Comparison of ENCODE assay signal across 8 cellular contexts in genomic region chr7:99142727-99143521, GRCh38. TPM values are rescaled to one million over a fixed set of nuclear protein-coding genes. Genes with fewer than 3 reads are reported as not detected.
DNase-seq lines count a peak whose midpoint lies in the region; ATAC-seq, FAIRE-seq and TF ChIP-seq lines count a peak whose summit lies in the region.

No MANE protein-coding gene starts in this region.

- H3F3A ChIP-seq in MM.1S (ENCODE audit: insufficient read depth, low read length): no peaks in the 10 kb centered on the region

- H3K27me3 ChIP-seq in MM.1S (replicated peaks; ENCODE audit: insufficient read depth, low read length): no peaks in the 10 kb centered on the region
- H3K27me3 ChIP-seq in neutrophil: peaks cover 7% of the 10 kb centered on the region

- H3K9ac ChIP-seq in MM.1S (ENCODE audit: low read length) (no peak overlapping the region), SK-N-MC (ENCODE audit: insufficient read length) (no peak overlapping the region)

- no peaks in the 10 kb centered on the region for H4K20me1 ChIP-seq in MM.1S (ENCODE audit: insufficient read depth, low read length)

- H3K4me2 ChIP-seq in MM.1S (ENCODE audit: low read depth, low read length): no peak overlapping the region

- peaks cover 10% of the 10 kb centered on the region for H3K36me3 Mint-ChIP-seq in activated naive CD4-positive, alpha-beta T cell treated with anti-CD3 and anti-CD28 coated beads, Interleukin-2, amount 10 ng/mL, durations not matched to agents 7 days and 5 days

- DNase-seq in GM18507 (ENCODE audit: extremely low spot score, insufficient read length, low read depth): peak; percentile 75
- peak; percentile 85 for DNase-seq in MM.1S
- peak; percentile 79 for DNase-seq in SK-N-MC (ENCODE audit: low read depth, low spot score)
- DNase-seq in activated naive CD4-positive, alpha-beta T cell treated with anti-CD3 and anti-CD28 coated beads, Interleukin-2, amount 10 ng/mL, durations not matched to agents 7 days and 5 days: peak; percentile 94
- DNase-seq in glomerular endothelial cell (ENCODE audit: extremely low read depth, low read depth, low spot score): peak; percentile 45
- DNase-seq in stromal cell of bone marrow (ENCODE audit: low read depth): peak; percentile 95

- no peaks in the 10 kb centered on the region for H3K9me2 ChIP-seq in MM.1S (replicated peaks; ENCODE audit: insufficient read depth, low read length)

- CTCF ChIA-PET in activated naive CD4-positive, alpha-beta T cell treated with anti-CD3 and anti-CD28 coated beads, Interleukin-2, amount 10 ng/mL, durations not matched to agents 7 days and 5 days (lab: Charles Lee): no interaction called here

- peak; percentile 79 for FAIRE-seq in GM18507 (lab: Jason Lieb, UNC)

- H3K27me3 Mint-ChIP-seq in activated naive CD4-positive, alpha-beta T cell treated with anti-CD3 and anti-CD28 coated beads, Interleukin-2, amount 10 ng/mL, durations not matched to agents 7 days and 5 days: peaks cover 5% of the 10 kb centered on the region

- H3K79me2 ChIP-seq in MM.1S (ENCODE audit: low read length): peaks cover 49% of the 10 kb centered on the region

- H3K4me3 ChIP-seq in MM.1S (ENCODE audit: low read length) (peak overlapping the region; percentile 63), SK-N-MC (peak overlapping the region; percentile 98), neutrophil (ENCODE audit: low read depth in 1 of 2, low read length in 1 of 2) (peak overlapping the region; percentile 78 to 80)

- H3K4me1 Mint-ChIP-seq in activated naive CD4-positive, alpha-beta T cell treated with anti-CD3 and anti-CD28 coated beads, Interleukin-2, amount 10 ng/mL, durations not matched to agents 7 days and 5 days: peaks cover 41% of the 10 kb centered on the region

- H3K9me3 Mint-ChIP-seq in activated naive CD4-positive, alpha-beta T cell treated with anti-CD3 and anti-CD28 coated beads, Interleukin-2, amount 10 ng/mL, durations not matched to agents 7 days and 5 days: no peaks in the 10 kb centered on the region

- H3K36me3 ChIP-seq in MM.1S (replicated peaks; ENCODE audit: insufficient read depth, low read length) (no peaks in the 10 kb centered on the region), SK-N-MC (ENCODE audit: insufficient read depth, low read length) (0 out of 2 replicates have a peak, but pooled peaks cover 11% of the 10 kb centered on the region), neutrophil (no peaks in the 10 kb centered on the region)

- peak overlapping the region; percentile 85 for H3K27ac Mint-ChIP-seq in activated naive CD4-positive, alpha-beta T cell treated with anti-CD3 and anti-CD28 coated beads, Interleukin-2, amount 10 ng/mL, durations not matched to agents 7 days and 5 days

- no peak overlapping the region for H2AFZ ChIP-seq in MM.1S (ENCODE audit: low read length)

- ATAC-seq in HG02884 (IDR thresholded peaks at IDR 0.05; ENCODE audit: unreplicated experiment): no peak

- peak overlapping the region; percentile 79 for H3K4me3 Mint-ChIP-seq in activated naive CD4-positive, alpha-beta T cell treated with anti-CD3 and anti-CD28 coated beads, Interleukin-2, amount 10 ng/mL, durations not matched to agents 7 days and 5 days

- H3K4me1 ChIP-seq in MM.1S (ENCODE audit: low read length) (0 out of 2 replicates have a peak, but pooled peaks cover 3% of the 10 kb centered on the region), neutrophil (ENCODE audit: control insufficient read depth in 1 of 2, insufficient read depth in 1 of 2, low read depth in 1 of 2, low read length in 1 of 2) (peaks cover 24 to 33% of the 10 kb centered on the region in 2 experiments)

- H3K9me3 ChIP-seq in MM.1S (replicated peaks; ENCODE audit: insufficient read depth, low read length) (no peaks in the 10 kb centered on the region), SK-N-MC (ENCODE audit: low read depth, low read length) (no peaks in the 10 kb centered on the region), neutrophil (no peaks in the 10 kb centered on the region)

- no peak overlapping the region for H3K27ac ChIP-seq in MM.1S (ENCODE audit: low read length)
- no peak overlapping the region for H3K27ac ChIP-seq in SK-N-MC
- peak overlapping the region; percentile 95 for H3K27ac ChIP-seq in neutrophil

- TF ChIP-seq CTCF in MM.1S (IDR thresholded peaks at IDR 0.05; ENCODE audit: low read length) (no peak), neutrophil (IDR thresholded peaks at IDR 0.05) (no peak)

RNA-seq across cellular contexts. Expression of gene SMURF1, which starts 1.0 kb away (rescaled TPM):
- 17.3 and 25.0 TPM in 2 replicates for total RNA-seq in glomerular endothelial cell

Comparison
In these comparisons a context has a peak if more than half of its experiments do, and no peak if none do; other contexts are left out.
1. DNase-seq: peak in every context shown above with its lines; median percentile 95 in stromal cell of bone marrow; 94 in activated naive CD4-positive, alpha-beta T cell treated with anti-CD3 and anti-CD28 coated beads, Interleukin-2, amount 10 ng/mL, durations not matched to agents 7 days and 5 days; 85 in MM.1S; 79 in SK-N-MC; 75 in GM18507; 45 in glomerular endothelial cell.